13 cellular contexts compared by ENCODE assay signal in the genomic region with DNA sequence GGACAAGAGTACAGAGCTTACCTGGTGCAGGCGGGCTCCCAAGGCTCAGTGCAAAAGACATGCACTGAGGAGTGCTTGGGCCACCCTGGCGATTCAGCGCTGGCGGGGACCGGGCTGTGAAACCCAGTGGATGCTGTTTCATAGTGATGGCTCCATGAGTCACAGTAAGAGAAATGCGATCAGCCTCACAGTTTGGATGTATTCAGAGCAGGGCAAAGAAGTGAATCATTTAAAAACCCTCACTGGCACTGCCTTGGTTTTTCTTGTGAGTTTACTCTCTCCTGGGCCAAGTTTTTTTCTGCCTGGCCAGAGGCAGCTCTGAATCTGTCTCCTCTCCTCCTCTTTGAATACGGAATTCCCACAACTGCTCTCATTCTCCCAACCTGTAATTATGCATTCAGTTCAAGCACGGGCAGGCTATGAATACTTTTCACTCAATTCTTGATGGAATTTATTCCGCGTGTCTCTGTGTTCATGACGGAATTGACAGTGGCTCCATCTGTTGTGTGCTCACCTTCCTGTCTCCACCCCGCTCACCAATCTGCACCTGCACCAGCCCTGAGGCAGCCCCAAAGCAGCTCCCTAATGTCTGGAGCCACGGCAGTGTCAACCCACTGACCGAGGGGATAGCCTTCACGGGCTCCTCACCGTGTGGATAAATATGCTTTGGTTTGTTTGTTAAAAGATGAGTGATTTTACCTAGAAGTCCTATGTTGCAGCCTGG. TPM values are rescaled to one million over a fixed set of nuclear protein-coding genes. Genes with fewer than 3 reads are reported as not detected.
DNase-seq lines count a peak whose midpoint lies in the region; ATAC-seq and TF ChIP-seq lines count a peak whose summit lies in the region.
"Had no signal": no experiment of that assay in that cellular context is flagged by ENCODE, and none has a peak within 500 bp of the region (broad histone marks: within the 10 kb centered on the region; RNA-seq: fewer than 3 reads in every experiment).

No MANE protein-coding gene starts in this region.

- H3K4me3 ChIP-seq in choroid plexus epithelial cell (ENCODE audit: low read depth, low read length) (no peak overlapping the region), osteoblast (ENCODE audit: insufficient read depth, low read length) (no peak overlapping the region), Karpas-422 (ENCODE audit: low read length) (no peak overlapping the region)
- H3K4me3 ChIP-seq: SK-N-MC had no signal

- no peak overlapping the region for H2AFZ ChIP-seq in osteoblast (ENCODE audit: low read length)
- no peak overlapping the region for H2AFZ ChIP-seq in Karpas-422 (ENCODE audit: low read length)

- TF ChIP-seq CTCF in choroid plexus epithelial cell (conservative IDR thresholded peaks at IDR 0.05; ENCODE audit: low read depth, low read length) = no peak
- TF ChIP-seq CTCF in osteoblast (IDR thresholded peaks at IDR 0.05; ENCODE audit: extremely low read depth, low read depth, low read length) = no peak

- no peaks in the 10 kb centered on the region for H3K79me2 ChIP-seq in osteoblast (ENCODE audit: insufficient read depth, low read length)
- H3K79me2 ChIP-seq in Karpas-422 (ENCODE audit: low read length) = no peaks in the 10 kb centered on the region

- H3K36me3 ChIP-seq in osteoblast (ENCODE audit: insufficient read depth, low read length) (no peaks in the 10 kb centered on the region), Karpas-422 (ENCODE audit: insufficient read depth, low read length) (no peaks in the 10 kb centered on the region)

- H3K9me3 ChIP-seq in osteoblast (ENCODE audit: low read depth, low read length) = no peaks in the 10 kb centered on the region
- no peaks in the 10 kb centered on the region for H3K9me3 ChIP-seq in Karpas-422 (ENCODE audit: low read length)

- H3K4me1 ChIP-seq in osteoblast (ENCODE audit: insufficient read depth, low read length) (peaks cover 24% of the 10 kb centered on the region), Karpas-422 (ENCODE audit: low read length) (no peaks in the 10 kb centered on the region)

- H3K9me2 ChIP-seq in Karpas-422 (replicated peaks; ENCODE audit: insufficient read depth, low read length) = no peaks in the 10 kb centered on the region

- no peak for ATAC-seq in GM18867 (IDR thresholded peaks at IDR 0.05; ENCODE audit: unreplicated experiment)

- peak; percentile 48 for DNase-seq in Caki2 (ENCODE audit: low read depth)
- peak; percentile 90 for DNase-seq in LHCN-M2 (ENCODE audit: low read depth)
- peak; percentile 58 for DNase-seq in choroid plexus epithelial cell (ENCODE audit: low read depth)
- peak; percentile 99 for DNase-seq in osteoblast (ENCODE audit: insufficient read length, low spot score, missing footprints)
- no peak for DNase-seq in Karpas-422
- no peak for DNase-seq in NCI-H526 (lab: John Stamatoyannopoulos, UW)
- no peak for DNase-seq in midbrain (lab: John Stamatoyannopoulos, UW)
- DNase-seq: effector CD8-positive, alpha-beta T cell; NCI-H187; small intestine; stimulated activated naive CD4-positive, alpha-beta T cell had no signal

- H3K4me2 ChIP-seq in osteoblast (ENCODE audit: insufficient read depth, low read length) (peak overlapping the region; percentile 62), Karpas-422 (ENCODE audit: low read depth, low read length, poor library complexity, severe bottlenecking) (no peak overlapping the region)

- H4K20me1 ChIP-seq in osteoblast (ENCODE audit: insufficient read depth, low read length) (no peaks in the 10 kb centered on the region), Karpas-422 (ENCODE audit: insufficient read depth, low read depth, low read length) (no peaks in the 10 kb centered on the region)

- H3K9ac ChIP-seq in Karpas-422 (ENCODE audit: low read length) = no peak overlapping the region

- H3K27ac ChIP-seq in osteoblast (ENCODE audit: low read depth, low read length) (peak overlapping the region; percentile 18), Karpas-422 (ENCODE audit: low read length) (no peak overlapping the region)
- H3K27ac ChIP-seq: SK-N-MC had no signal

- in situ Hi-C loops in Caki2 (cut with HindIII; ENCODE audit: low pct_unique_long_range_greater_than_20kb, low sequenced_read_pairs) = no loop called here

- peaks cover 24% of the 10 kb centered on the region for H3K27me3 ChIP-seq in osteoblast (ENCODE audit: insufficient read depth, low read length)
- no peaks in the 10 kb centered on the region for H3K27me3 ChIP-seq in Karpas-422 (ENCODE audit: low read length)

RNA-seq across cellular contexts. Expression of a gene that starts 14.9 kb away (rescaled TPM):
- 0.12 and 0.74 TPM in 2 replicates for total RNA-seq in Caki2 (2014; rRNA removed; shearing (Covaris generic); ENCODE audit: low replicate concordance)
- total RNA-seq in LHCN-M2 (2014; rRNA removed) (not detected in 2 replicates), osteoblast (under 0.01 TPM in 1 of 2 replicates, not detected in the other)
- polyA plus RNA-seq in LHCN-M2 (2012) = not detected
- total RNA-seq in Karpas-422 (2014; rRNA removed; shearing (Covaris generic); ENCODE audit: low replicate concordance) = not detected in 2 replicates

RNA-seq across cellular contexts. Expression of a gene that starts 34.9 kb away (rescaled TPM):
- 4.6 and 7.1 TPM in 2 replicates for total RNA-seq in Caki2 (2014; rRNA removed; shearing (Covaris generic); ENCODE audit: low replicate concordance)
- total RNA-seq in LHCN-M2 (2014; rRNA removed) = 0.58 and 0.92 TPM in 2 replicates
- 0.10 TPM for polyA plus RNA-seq in LHCN-M2 (2012)
- 2.1 and 4.3 TPM in 2 replicates for total RNA-seq in osteoblast
- total RNA-seq in Karpas-422 (2014; rRNA removed; shearing (Covaris generic); ENCODE audit: low replicate concordance) = not detected in 2 replicates

Comparison
In these comparisons a context has a peak if more than half of its experiments do, and no peak if none do; other contexts are left out.
1. DNase-seq: peak in Caki2 (single experiment), LHCN-M2 (single experiment), choroid plexus epithelial cell (single experiment) and osteoblast (single experiment); none in Karpas-422 (single experiment), NCI-H526 (0 of 2) and midbrain (single experiment).